8 cellular contexts compared by ENCODE assay signal in genomic region chr4:2755821-2756690, GRCh38. TPM values are rescaled to one million over a fixed set of nuclear protein-coding genes. Genes with fewer than 3 reads are reported as not detected.
DNase-seq lines count a peak whose midpoint lies in the region; ATAC-seq lines count a peak whose summit lies in the region.

A gene with protein sequence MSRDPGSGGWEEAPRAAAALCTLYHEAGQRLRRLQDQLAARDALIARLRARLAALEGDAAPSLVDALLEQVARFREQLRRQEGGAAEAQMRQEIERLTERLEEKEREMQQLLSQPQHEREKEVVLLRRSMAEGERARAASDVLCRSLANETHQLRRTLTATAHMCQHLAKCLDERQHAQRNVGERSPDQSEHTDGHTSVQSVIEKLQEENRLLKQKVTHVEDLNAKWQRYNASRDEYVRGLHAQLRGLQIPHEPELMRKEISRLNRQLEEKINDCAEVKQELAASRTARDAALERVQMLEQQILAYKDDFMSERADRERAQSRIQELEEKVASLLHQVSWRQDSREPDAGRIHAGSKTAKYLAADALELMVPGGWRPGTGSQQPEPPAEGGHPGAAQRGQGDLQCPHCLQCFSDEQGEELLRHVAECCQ (minus strand): TSS chr4:2756336. CDS start chr4:2756289, 47 bp downstream.

- no peaks in the 10 kb centered on the region for H3K27me3 ChIP-seq in endocrine pancreas (ENCODE audit: control insufficient read depth, insufficient read depth, low read length)

- H3K36me3 ChIP-seq in endocrine pancreas (ENCODE audit: control insufficient read depth, insufficient read depth, low read length): no peaks in the 10 kb centered on the region

- no peaks in the 10 kb centered on the region for H3K4me1 ChIP-seq in endocrine pancreas (ENCODE audit: control insufficient read depth, insufficient read depth, low read length)

- peak within 1 kb of the TSS; percentile 63 for H3K9ac ChIP-seq in endocrine pancreas (ENCODE audit: control insufficient read depth, insufficient read depth, low read length)

- no peaks in the 10 kb centered on the region for H3K9me3 ChIP-seq in endocrine pancreas (ENCODE audit: control insufficient read depth, low read length)

- ATAC-seq in GM18867 (IDR thresholded peaks at IDR 0.05; ENCODE audit: unreplicated experiment) (peak; percentile 59), HG03175 (IDR thresholded peaks at IDR 0.05; ENCODE audit: unreplicated experiment) (peak; percentile 67)

- peak; percentile 99 for DNase-seq in AG08396 (ENCODE audit: low spot score)
- DNase-seq in NCI-H774 (lab: John Stamatoyannopoulos, UW): peak; percentile 43
- peak; percentile 64 to 67 (median 65) for DNase-seq in activated CD8-positive, alpha-beta memory T cell treated with anti-CD3 and anti-CD28 coated beads for 48 hours (ENCODE audit: low read depth in 2 of 3, low spot score in 2 of 3)
- DNase-seq in mesenteric fat pad (ENCODE audit: low spot score): peak; percentile 97
- DNase-seq in stimulated activated CD8-positive, alpha-beta memory T cell treated with anti-CD3 and anti-CD28 coated beads, Interleukin-15, amount 100 ng/mL, for 24 hours (ENCODE audit: low read depth): peak; percentile 57

- H3K4me3 ChIP-seq in endocrine pancreas (ENCODE audit: control insufficient read depth, insufficient read depth, low read length): peak within 1 kb of the TSS; percentile 34

RNA-seq across cellular contexts. Expression of the gene that starts here (rescaled TPM):
- 49.5 TPM for total RNA-seq in mesenteric fat pad

Comparison
In these comparisons a context has a peak if more than half of its experiments do, and no peak if none do; other contexts are left out.
1. Peak in every context shown above with its lines: DNase-seq, ATAC-seq and H3K4me3 ChIP-seq.
2. DNase-seq: peak in every context shown above with its lines; median percentile 99 in AG08396; 97 in mesenteric fat pad; 65 in activated CD8-positive, alpha-beta memory T cell treated with anti-CD3 and anti-CD28 coated beads for 48 hours; 57 in stimulated activated CD8-positive, alpha-beta memory T cell treated with anti-CD3 and anti-CD28 coated beads, Interleukin-15, amount 100 ng/mL, for 24 hours; 43 in NCI-H774.